ENCODE assay signal across 24 cellular contexts in genomic region chr1:152884085-152884484, GRCh38. TPM values are rescaled to one million over a fixed set of nuclear protein-coding genes. Genes with fewer than 3 reads are reported as not detected.
A peak's percentile ranks its signal among the peaks of the same experiment; 100 is the strongest.
DNase-seq lines count a peak whose midpoint lies in the region; ATAC-seq and TF ChIP-seq lines count a peak whose summit lies in the region.
"Had no signal": no experiment of that assay in that cellular context is flagged by ENCODE, and none has a peak within 500 bp of the region (broad histone marks: within the 10 kb centered on the region; RNA-seq: fewer than 3 reads in every experiment).

No MANE protein-coding gene starts in this region.

- H3K9me2 ChIP-seq in SK-N-SH = no peaks in the 10 kb centered on the region

- no peaks in the 10 kb centered on the region for H4K20me1 ChIP-seq in SK-N-SH (ENCODE audit: insufficient read depth)

- CTCF ChIA-PET in SK-N-SH (lab: Yijun Ruan, JAX) = interaction anchor here (0.9 kb wide), 1 partner anchor 12 kb away, joined by 3 read pairs; no protein-coding TSS in a partner anchor

- H3K9ac ChIP-seq in SK-N-SH (peak overlapping the region; percentile 22; the same call in 1 of the 2 replicates), skeletal muscle satellite cell (ENCODE audit: low read depth, low read length) (no peak overlapping the region)

- peaks cover 22% of the 10 kb centered on the region for H3F3A ChIP-seq in SK-N-SH (replicated peaks; ENCODE audit: insufficient read depth)

- peaks cover 0 to 32% of the 10 kb centered on the region in 2 experiments; a peak in 2 of 4 replicates for H3K4me1 ChIP-seq in SK-N-SH (ENCODE audit: control insufficient read depth in 1 of 2, insufficient read depth in 2 of 2, low read depth in 1 of 2, low read length in 1 of 2)
- H3K4me1 ChIP-seq in skeletal muscle satellite cell (ENCODE audit: control insufficient read depth, insufficient read depth, low read length) = peaks cover 21% of the 10 kb centered on the region
- H3K4me1 ChIP-seq in spleen = no peaks in the 10 kb centered on the region
- H3K4me1 ChIP-seq: BE2C, Caco-2 had no signal

- no peak for TF ChIP-seq CTCF in SK-N-SH (IDR thresholded peaks at IDR 0.05)
- no peak for TF ChIP-seq CTCF in epithelial cell of esophagus (IDR thresholded peaks at IDR 0.05; ENCODE audit: insufficient read depth, low read depth, low read length, missing control alignments)
- no peak for TF ChIP-seq CTCF in spleen (IDR thresholded peaks at IDR 0.05 in 8 of 11, conservative IDR thresholded peaks at IDR 0.05 in 3 of 11)

- no peak for DNase-seq in SK-N-SH
- DNase-seq in NCI-H226 = peak; percentile 39
- DNase-seq in epithelial cell of esophagus (ENCODE audit: low read depth) = peak; percentile 66
- DNase-seq in spleen = no peak
- no peak for DNase-seq in NCI-H2029 (lab: John Stamatoyannopoulos, UW)
- DNase-seq: 8988T; BE2C; Caco-2; CD4-positive, alpha-beta T cell; H7; HFFc6; NCI-H1436 treated with DMSO at 0.1 percent for 48 hours; NCI-H2029 treated with DMSO at 0.1 percent for 48 hours; NCI-H2171; NCI-H446; NCI-H526 treated with DMSO at 0.1 percent for 48 hours; SHP77 had no signal

- H3K4me2 ChIP-seq in SK-N-SH = peak overlapping the region; percentile 66
- H3K4me2 ChIP-seq in skeletal muscle satellite cell (ENCODE audit: low read length) = peak overlapping the region; percentile 34

- H2AFZ ChIP-seq in SK-N-SH (ENCODE audit: low read depth) = no peak overlapping the region; the same call in 1 of the 2 replicates

- TF ChIP-seq RAD21 in SK-N-SH (IDR thresholded peaks at IDR 0.05; ENCODE audit: low read length) = no peak

- ATAC-seq in SK-N-SH treated with all-trans-retinoic acid at 6 μM for 48 hours = no peak
- ATAC-seq in GM19467 (IDR thresholded peaks at IDR 0.05; ENCODE audit: unreplicated experiment) = no peak

- intact Hi-C loops in spleen (cut with DNase I; ENCODE audit: low total_unique reads) = no loop called here

- TF ChIP-seq POLR2A in spleen (IDR thresholded peaks at IDR 0.05) = no peak

- no peak overlapping the region for H3K4me3 ChIP-seq in SK-N-SH (ENCODE audit: low read depth in 2 of 2, low read length in 1 of 2)
- no peak overlapping the region for H3K4me3 ChIP-seq in epithelial cell of esophagus (ENCODE audit: low read length)
- H3K4me3 ChIP-seq in skeletal muscle satellite cell (ENCODE audit: low read length) = peak overlapping the region; percentile 1
- no peak overlapping the region for H3K4me3 ChIP-seq in spleen
- H3K4me3 ChIP-seq: SK-N-MC had no signal

- no peaks in the 10 kb centered on the region for H3K27me3 ChIP-seq in SK-N-SH (ENCODE audit: insufficient read depth)
- no peaks in the 10 kb centered on the region for H3K27me3 ChIP-seq in skeletal muscle satellite cell (ENCODE audit: control insufficient read depth, insufficient read depth, low read length)
- H3K27me3 ChIP-seq in spleen (replicated peaks in 1 of 7) = no peaks in the 10 kb centered on the region

- H3K79me2 ChIP-seq in SK-N-SH (ENCODE audit: insufficient read depth) = no peaks in the 10 kb centered on the region

- H3K36me3 ChIP-seq in SK-N-SH (replicated peaks in 1 of 2; ENCODE audit: control insufficient read depth in 1 of 2, insufficient read depth in 2 of 2, low read length in 1 of 2) = no peaks in the 10 kb centered on the region
- no peaks in the 10 kb centered on the region for H3K36me3 ChIP-seq in skeletal muscle satellite cell (ENCODE audit: insufficient read depth, low read length)
- H3K36me3 ChIP-seq in spleen = no peaks in the 10 kb centered on the region
- H3K36me3 ChIP-seq: BE2C had no signal

- H3K9me3 ChIP-seq in SK-N-SH (no peaks in the 10 kb centered on the region), skeletal muscle satellite cell (replicated peaks; ENCODE audit: low read length) (no peaks in the 10 kb centered on the region), spleen (no peaks in the 10 kb centered on the region)
- H3K9me3 ChIP-seq: BE2C, Caco-2 had no signal

- POLR2A ChIA-PET in SK-N-SH (lab: Yijun Ruan, JAX) = no interaction called here

- H3K27ac ChIP-seq in SK-N-SH (ENCODE audit: low read depth in 2 of 2, low read length in 1 of 2) (peak overlapping the region in 1 of 2 experiments; percentile 89; a peak in 2 of 4 replicates), spleen (no peak overlapping the region)
- H3K27ac ChIP-seq: SK-N-MC had no signal

- TF ChIP-seq EP300 in SK-N-SH (IDR thresholded peaks at IDR 0.05; ENCODE audit: borderline replicate concordance in 1 of 2, low read depth in 1 of 2, low read length in 1 of 2) = no peak

TF ChIP-seq in SK-N-SH, 30 proteins besides CTCF, POLR2A, EP300 and RAD21:
- TF ChIP-seq RFX5 (IDR thresholded peaks at IDR 0.05; ENCODE audit: low read length) (no peak), RCOR1 (IDR thresholded peaks at IDR 0.05; ENCODE audit: low read length) (no peak), ELF1 (IDR thresholded peaks at IDR 0.05) (no peak), PBX3 (IDR thresholded peaks at IDR 0.05) (0 out of 2 replicates have a peak, but pooled peaks have one; percentile 15)

TF ChIP-seq in SK-N-SH treated with all-trans-retinoic acid at 6 μM for 48 hours, 23 proteins besides CTCF, POLR2A, EP300 and RAD21:
- no peak for TF ChIP-seq CSRNP3 (CRISPR knock-in tag; IDR thresholded peaks at IDR 0.05)
- TF ChIP-seq ESRRG (CRISPR knock-in tag; IDR thresholded peaks at IDR 0.05) = no peak
- TF ChIP-seq ZC3H10 (CRISPR knock-in tag; IDR thresholded peaks at IDR 0.05) = no peak

RNA-seq across cellular contexts. Expression of gene SMCP, which starts 6.0 kb away (rescaled TPM):
- polyA plus RNA-seq in SK-N-SH (2012; rRNA removed) (not detected in 2 replicates), spleen (not detected)
- not detected in 2 replicates for polyA plus RNA-seq in SK-N-SH (2012; cell fraction: cytosol; rRNA removed)
- not detected in 2 replicates for polyA plus RNA-seq in SK-N-SH (2012; cell fraction: nucleus; rRNA removed)
- not detected in 2 replicates for total RNA-seq in skeletal muscle satellite cell (2012; rRNA removed)
- not detected for total RNA-seq in spleen
- total RNA-seq: Caco-2; CD4-positive, alpha-beta T cell; H7; HFFc6; HT-29; M059J; OCI-LY7 had no signal

RNA-seq across cellular contexts. Expression of gene IVL, which starts 24.3 kb away (rescaled TPM):
- polyA plus RNA-seq in SK-N-SH (2012; rRNA removed) (0.64 and 0.86 TPM in 2 replicates), spleen (under 1 TPM in 2 of 3 donors, not detected in 1; 0.04 to 0.05 TPM)
- 0.42 TPM in 2 replicates for polyA plus RNA-seq in SK-N-SH (2012; cell fraction: cytosol; rRNA removed)
- polyA plus RNA-seq in SK-N-SH (2012; cell fraction: nucleus; rRNA removed) = 0.83 and 1.1 TPM in 2 replicates
- total RNA-seq in skeletal muscle satellite cell (2012; rRNA removed) = not detected in 2 replicates
- not detected for total RNA-seq in spleen
- total RNA-seq: Caco-2; CD4-positive, alpha-beta T cell; H7; HFFc6; M059J; OCI-LY7 had no signal

RNA-seq across cellular contexts. Expression of gene LCE7A, which starts 24.3 kb away (rescaled TPM):
- polyA plus RNA-seq in SK-N-SH (2012; rRNA removed) (not detected in 2 replicates), spleen (not detected)
- not detected in 2 replicates for polyA plus RNA-seq in SK-N-SH (2012; cell fraction: cytosol; rRNA removed)
- not detected in 2 replicates for polyA plus RNA-seq in SK-N-SH (2012; cell fraction: nucleus; rRNA removed)
- not detected in 2 replicates for total RNA-seq in skeletal muscle satellite cell (2012; rRNA removed)
- total RNA-seq in spleen = not detected
- total RNA-seq: Caco-2; CD4-positive, alpha-beta T cell; H7; HFFc6; HT-29; M059J; OCI-LY7 had no signal

RNA-seq across cellular contexts. Expression of gene LCE6A, which starts 41.4 kb away (rescaled TPM):
- polyA plus RNA-seq in SK-N-SH (2012; rRNA removed) = not detected in 2 replicates
- not detected in 2 replicates for polyA plus RNA-seq in SK-N-SH (2012; cell fraction: cytosol; rRNA removed)
- not detected in 2 replicates for polyA plus RNA-seq in SK-N-SH (2012; cell fraction: nucleus; rRNA removed)
- not detected in 2 replicates for total RNA-seq in skeletal muscle satellite cell (2012; rRNA removed)
- total RNA-seq in spleen = not detected
- polyA plus RNA-seq in spleen = not detected
- total RNA-seq: Caco-2; CD4-positive, alpha-beta T cell; H7; HFFc6; HT-29; M059J; OCI-LY7 had no signal

RNA-seq across cellular contexts. Expression of gene LCE1A, which starts 56.8 kb away (rescaled TPM):
- not detected in 2 replicates for polyA plus RNA-seq in SK-N-SH (2012; rRNA removed)
- polyA plus RNA-seq in SK-N-SH (2012; cell fraction: cytosol; rRNA removed) = not detected in 2 replicates
- not detected in 2 replicates for polyA plus RNA-seq in SK-N-SH (2012; cell fraction: nucleus; rRNA removed)
- total RNA-seq in skeletal muscle satellite cell (2012; rRNA removed) = not detected in 2 replicates
- not detected for total RNA-seq in spleen
- not detected for polyA plus RNA-seq in spleen
- total RNA-seq: Caco-2; CD4-positive, alpha-beta T cell; H7; HFFc6; HT-29; M059J; OCI-LY7 had no signal

Comparison
In these comparisons a context has a peak if more than half of its experiments do, and no peak if none do; other contexts are left out.
1. DNase-seq: peak in NCI-H226 (single experiment) and epithelial cell of esophagus (single experiment); none in SK-N-SH (single experiment), spleen (single experiment) and NCI-H2029 (single experiment).